Comparison of ENCODE assay signal across 15 cellular contexts in the genomic region with DNA sequence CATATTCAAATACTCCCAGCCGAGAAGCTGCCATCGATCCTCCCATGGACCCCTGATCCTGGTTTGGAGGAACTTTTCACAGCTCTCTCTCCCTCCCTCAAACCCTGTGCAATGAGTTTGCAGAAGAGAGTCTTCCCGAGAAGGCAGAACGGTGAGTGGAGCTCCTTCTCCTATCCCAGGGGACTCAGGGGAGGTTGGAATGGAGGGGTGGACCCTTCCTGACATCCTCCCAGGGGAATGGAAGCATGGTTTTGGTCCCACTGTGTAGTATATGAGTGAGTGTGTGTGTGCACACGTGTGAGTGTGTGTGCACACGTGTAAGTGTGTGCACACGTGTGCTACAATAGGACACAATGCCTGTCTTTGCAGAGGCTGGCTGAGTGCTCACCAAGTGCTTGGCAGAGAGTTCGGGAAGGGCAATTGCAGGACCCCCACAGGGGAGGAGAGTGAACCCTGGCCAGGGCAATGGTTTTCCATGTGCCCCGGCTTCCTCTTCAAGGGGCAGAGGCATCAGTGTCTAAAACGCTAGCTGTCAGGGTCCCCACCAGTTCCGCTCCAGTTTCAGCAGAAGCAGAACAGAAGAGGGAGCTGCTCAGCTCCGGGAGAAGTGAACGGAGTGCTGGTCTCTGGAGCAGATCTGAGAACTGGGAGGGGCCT. TPM values are rescaled to one million over a fixed set of nuclear protein-coding genes. Genes with fewer than 3 reads are reported as not detected.
DNase-seq lines count a peak whose midpoint lies in the region; ATAC-seq and TF ChIP-seq lines count a peak whose summit lies in the region.
"Had no signal": no experiment of that assay in that cellular context is flagged by ENCODE, and none has a peak within 500 bp of the region (broad histone marks: within the 10 kb centered on the region; RNA-seq: fewer than 3 reads in every experiment).

No MANE protein-coding gene starts in this region.

- TF ChIP-seq CTCF in fibroblast of mammary gland (conservative IDR thresholded peaks at IDR 0.05; ENCODE audit: control insufficient read depth, insufficient read depth, low read depth, low read length), result peak; percentile 42

- H3K4me1 ChIP-seq in muscle layer of duodenum (ENCODE audit: control insufficient read depth in 1 of 2, insufficient read depth in 2 of 2, low read length in 2 of 2) (peaks cover 0 to 15% of the 10 kb centered on the region in 2 donors), urinary bladder (ENCODE audit: insufficient read depth) (no peaks in the 10 kb centered on the region)
- H3K4me1 ChIP-seq: right lobe of liver had no signal

- ATAC-seq in GM19351 (IDR thresholded peaks at IDR 0.05; ENCODE audit: unreplicated experiment) (no peak), HG02884 (IDR thresholded peaks at IDR 0.05; ENCODE audit: unreplicated experiment) (no peak), GM21360 (IDR thresholded peaks at IDR 0.05; ENCODE audit: unreplicated experiment) (no peak)

- no peaks in the 10 kb centered on the region for H3K27me3 ChIP-seq in muscle layer of duodenum (ENCODE audit: low read depth, low read length)
- H3K27me3 ChIP-seq: right lobe of liver had no signal

- H3K36me3 ChIP-seq in muscle layer of duodenum (ENCODE audit: control insufficient read depth in 1 of 2, insufficient read depth in 2 of 2, low read length in 2 of 2) (peaks cover 0 to 5% of the 10 kb centered on the region in 2 donors), urinary bladder (ENCODE audit: insufficient read depth) (no peaks in the 10 kb centered on the region)
- H3K36me3 ChIP-seq: right lobe of liver had no signal

- no peaks in the 10 kb centered on the region for H3K9me3 ChIP-seq in muscle layer of duodenum (ENCODE audit: control insufficient read depth in 1 of 2, low read length in 2 of 2)
- H3K9me3 ChIP-seq: right lobe of liver had no signal

- peak; percentile 16 for DNase-seq in NCI-H82 (lab: John Stamatoyannopoulos, UW)
- DNase-seq in NCI-H82 treated with DMSO at 0.1 percent for 48 hours (lab: John Stamatoyannopoulos, UW; ENCODE audit: unreplicated experiment), result no peak
- DNase-seq in fibroblast of mammary gland (ENCODE audit: low read depth), result no peak
- DNase-seq: 8988T, activated T-cell treated with anti-CD3 and anti-CD28 coated beads for 4 hours, DND-41, erythroblast, NCI-H1436 treated with DMSO at 0.1 percent for 48 hours, right lobe of liver had no signal

- H3K4me3 ChIP-seq in fibroblast of mammary gland (ENCODE audit: control insufficient read depth, low read depth, low read length) (peak overlapping the region; percentile 44), muscle layer of duodenum (ENCODE audit: low read depth in 1 of 2, low read length in 2 of 2) (peak overlapping the region; percentile 26 to 59), urinary bladder (ENCODE audit: low read depth, low read length) (peak overlapping the region; percentile 44)
- H3K4me3 ChIP-seq: right lobe of liver had no signal

- 27% methylated on average over 13 of the region's 13 CpGs for WGBS in urinary bladder

- H3K27ac ChIP-seq in muscle layer of duodenum (ENCODE audit: low read length), result peak overlapping the region; percentile 52
- H3K27ac ChIP-seq in urinary bladder (ENCODE audit: low read depth), result peak overlapping the region; percentile 43
- H3K27ac ChIP-seq: right lobe of liver had no signal

RNA-seq across cellular contexts. Expression of gene IL16, which starts 13.8 kb away (rescaled TPM):
- 10.6 TPM for total RNA-seq in urinary bladder
- polyA plus RNA-seq in urinary bladder, result 20.7 TPM

RNA-seq across cellular contexts. Expression of gene CFAP161, which starts 48.8 kb away (rescaled TPM):
- total RNA-seq in urinary bladder, result 0.90 TPM
- polyA plus RNA-seq in urinary bladder, result not detected
- polyA plus RNA-seq: liver had no signal
